Comparison of ENCODE assay signal across 13 cellular contexts in genomic region chr4:139736257-139736626, GRCh38.
DNase-seq lines count a peak whose midpoint lies in the region; ATAC-seq and TF ChIP-seq lines count a peak whose summit lies in the region.
"Had no signal": no experiment of that assay in that cellular context is flagged by ENCODE, and none has a peak within 500 bp of the region (broad histone marks: within the 10 kb centered on the region; RNA-seq: fewer than 3 reads in every experiment).

No MANE protein-coding gene starts in this region.

- no peaks in the 10 kb centered on the region for H4K20me1 ChIP-seq in BLaER1

- H3K27me3 ChIP-seq in BLaER1 (no peaks in the 10 kb centered on the region), HUES48 (ENCODE audit: control insufficient read depth, insufficient read depth, low read length) (peaks cover 26% of the 10 kb centered on the region), endocrine pancreas (ENCODE audit: control insufficient read depth, insufficient read depth, low read length) (no peaks in the 10 kb centered on the region)
- H3K27me3 ChIP-seq: suprapubic skin had no signal

- no peaks in the 10 kb centered on the region for H3K9me3 Mint-ChIP-seq in nephron progenitor cell
- H3K9me3 Mint-ChIP-seq: effector memory CD8-positive, alpha-beta T cell had no signal

- ATAC-seq in GM18861 (IDR thresholded peaks at IDR 0.05; ENCODE audit: unreplicated experiment) (no peak), HG03095 (IDR thresholded peaks at IDR 0.05; ENCODE audit: unreplicated experiment) (no peak)
- ATAC-seq: effector memory CD8-positive, alpha-beta T cell had no signal

- no peak overlapping the region for H3K4me3 ChIP-seq in BLaER1
- H3K4me3 ChIP-seq in HUES48 (ENCODE audit: low read depth, low read length), result peak overlapping the region; percentile 63
- H3K4me3 ChIP-seq in endocrine pancreas (ENCODE audit: control insufficient read depth, insufficient read depth, low read length), result peak overlapping the region; percentile 10
- H3K4me3 ChIP-seq: HAP-1 had no signal

- H3K4me1 ChIP-seq in BLaER1 (peaks cover 51% of the 10 kb centered on the region), HUES48 (ENCODE audit: control insufficient read depth, insufficient read depth, low read length) (peaks cover 26% of the 10 kb centered on the region), endocrine pancreas (ENCODE audit: control insufficient read depth, insufficient read depth, low read length) (peaks cover 7% of the 10 kb centered on the region)
- H3K4me1 ChIP-seq: HAP-1 had no signal

- H3K27me3 Mint-ChIP-seq in nephron progenitor cell (ENCODE audit: low read depth, poor library complexity), result no peaks in the 10 kb centered on the region

- no peak for TF ChIP-seq CTCF in nephron progenitor cell (IDR thresholded peaks at IDR 0.05)

- no peaks in the 10 kb centered on the region for H3K36me3 Mint-ChIP-seq in nephron progenitor cell (ENCODE audit: low read depth)
- H3K36me3 Mint-ChIP-seq: CD4-positive, CD25-positive, alpha-beta regulatory T cell had no signal

- H3K27ac ChIP-seq in BLaER1 (0 out of 2 replicates have a peak overlapping the region, but pooled peaks have one; percentile 86), HUES48 (ENCODE audit: low read depth, low read length) (peak overlapping the region; percentile 31)

- peaks cover 85% of the 10 kb centered on the region for H3K4me1 Mint-ChIP-seq in nephron progenitor cell

- H3K36me3 ChIP-seq in BLaER1 (no peaks in the 10 kb centered on the region), HUES48 (ENCODE audit: control insufficient read depth, insufficient read depth, low read length) (no peaks in the 10 kb centered on the region), endocrine pancreas (ENCODE audit: control insufficient read depth, insufficient read depth, low read length) (no peaks in the 10 kb centered on the region)
- H3K36me3 ChIP-seq: HAP-1, suprapubic skin had no signal

- DNase-seq in nephron progenitor cell (no peak), SW480 (ENCODE audit: low spot score) (no peak), cortex of kidney (lab: John Stamatoyannopoulos, UW) (no peak)
- DNase-seq: CD4-positive, CD25-positive, alpha-beta regulatory T cell; effector memory CD8-positive, alpha-beta T cell; NCI-H1930 had no signal

- H3K9me3 ChIP-seq in BLaER1, result no peaks in the 10 kb centered on the region
- H3K9me3 ChIP-seq in HUES48 (ENCODE audit: control insufficient read depth, insufficient read depth, low read length), result no peaks in the 10 kb centered on the region
- H3K9me3 ChIP-seq in endocrine pancreas (ENCODE audit: control insufficient read depth, low read length), result no peaks in the 10 kb centered on the region
- H3K9me3 ChIP-seq: HAP-1, suprapubic skin had no signal

- peak overlapping the region; percentile 100 for H3K27ac Mint-ChIP-seq in nephron progenitor cell
- H3K27ac Mint-ChIP-seq: CD4-positive, CD25-positive, alpha-beta regulatory T cell; effector memory CD8-positive, alpha-beta T cell had no signal

- no peak overlapping the region; the same call in 1 of the 2 replicates for H3K9ac ChIP-seq in BLaER1
- H3K9ac ChIP-seq in HUES48 (ENCODE audit: low read depth, low read length), result no peak overlapping the region
- H3K9ac ChIP-seq in endocrine pancreas (ENCODE audit: control insufficient read depth, insufficient read depth, low read length), result no peak overlapping the region

- H3K4me3 Mint-ChIP-seq in nephron progenitor cell, result peak overlapping the region; percentile 72
- H3K4me3 Mint-ChIP-seq: effector memory CD8-positive, alpha-beta T cell had no signal

- H3K4me2 ChIP-seq in BLaER1, result peak overlapping the region; percentile 96
